ENCODE assay signal across 10 cellular contexts in the genomic region with DNA sequence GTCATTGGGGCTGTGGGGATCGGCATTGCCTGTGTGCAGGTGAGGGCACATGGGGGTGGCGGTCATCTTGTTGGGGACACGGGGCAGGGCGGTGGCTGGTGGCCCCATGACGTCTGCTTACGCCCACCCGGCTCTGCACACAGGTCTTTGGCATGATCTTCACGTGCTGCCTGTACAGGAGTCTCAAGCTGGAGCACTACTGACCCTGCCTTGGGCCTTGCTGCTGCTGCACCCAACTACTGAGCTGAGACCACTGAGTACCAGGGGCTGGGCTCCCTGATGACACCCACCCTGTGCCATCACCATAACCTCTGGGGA.
"Had no signal": no experiment of that assay in that cellular context is flagged by ENCODE, and none has a peak within 500 bp of the region (broad histone marks: within the 10 kb centered on the region; RNA-seq: fewer than 3 reads in every experiment).

No MANE protein-coding gene starts in this region.

- H3K4me3 ChIP-seq: cardiac muscle cell, gastroesophageal sphincter had no signal

- H3K9me3 ChIP-seq: gastroesophageal sphincter had no signal

- H3K27me3 ChIP-seq: cardiac muscle cell, gastroesophageal sphincter had no signal

- ATAC-seq: activated CD4-positive, CD25-positive, alpha-beta regulatory T cell treated with anti-CD3 and anti-CD28 coated beads, Interleukin-2, amount 50 U/mL, for 24 hours; gastroesophageal sphincter had no signal

- DNase-seq: activated naive CD4-positive, alpha-beta T cell treated with Interleukin-2 at 50 U/mL for 16 hours; naive B cell; posterior cingulate gyrus; stimulated activated CD4-positive, alpha-beta T cell treated with anti-CD3 and anti-CD28 coated beads, Interleukin-4, amount 100 ng/mL, for 24 hours; stimulated activated naive CD4-positive, alpha-beta T cell; substantia nigra; trophoblast cell had no signal
